8 cellular contexts compared by ENCODE assay signal in the genomic region with DNA sequence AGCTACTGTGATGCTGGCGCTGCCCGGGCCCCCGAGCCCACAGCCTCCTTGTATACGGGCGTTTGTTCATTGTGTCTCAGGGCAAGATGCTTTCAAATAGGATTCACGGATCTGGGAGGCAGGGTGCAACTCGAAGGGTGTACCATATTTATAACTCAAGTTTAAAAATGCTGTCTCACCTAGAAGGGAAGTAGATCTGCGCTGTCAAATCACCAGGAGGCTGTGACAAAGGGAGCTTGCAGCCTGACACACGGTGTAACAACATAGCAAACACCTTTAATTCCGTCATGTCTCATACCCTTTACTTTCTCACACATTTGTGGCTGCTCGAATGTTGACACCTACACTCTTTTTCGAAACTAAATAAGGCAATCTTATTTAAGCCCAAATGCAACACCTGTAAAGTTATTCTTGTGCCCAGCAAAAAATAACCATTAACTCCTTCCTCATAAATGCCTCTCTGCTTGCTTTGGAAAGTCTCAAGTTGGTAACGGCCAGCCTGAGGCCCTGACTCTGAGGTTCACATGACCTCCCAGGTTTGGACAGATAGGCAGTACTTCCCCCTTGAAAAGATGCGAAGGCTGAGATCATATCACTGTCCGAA. TPM values are rescaled to one million over a fixed set of nuclear protein-coding genes. Genes with fewer than 3 reads are reported as not detected.
DNase-seq lines count a peak whose midpoint lies in the region; ATAC-seq, FAIRE-seq and TF ChIP-seq lines count a peak whose summit lies in the region.

No MANE protein-coding gene starts in this region.

- no peak for FAIRE-seq in frontal cortex (lab: Jason Lieb, UNC)

- no peak for DNase-seq in activated T-cell treated with anti-CD3 and anti-CD28 coated beads, Interleukin-2, amount 50 U/mL, for 4 hours
- DNase-seq in activated T-cell treated with anti-CD3 and anti-CD28 coated beads, Interleukin-2, amount 50 U/mL, for 1 hour, result no peak
- DNase-seq in brain microvascular endothelial cell (no peak), midbrain (lab: John Stamatoyannopoulos, UW) (peak; percentile 83), type B pancreatic cell (ENCODE audit: extremely low spot score, unreplicated experiment) (no peak), frontal cortex (ENCODE audit: low spot score in 2 of 2) (no peak), cerebellar cortex (ENCODE audit: low spot score) (no peak)

- ATAC-seq in activated T-cell treated with anti-CD3 and anti-CD28 coated beads, Interleukin-2, amount 50 U/mL, for 4 hours, result no peak
- ATAC-seq in HG03139 (IDR thresholded peaks at IDR 0.05; ENCODE audit: unreplicated experiment), result no peak

- H3K27ac Mint-ChIP-seq in type B pancreatic cell, result peak overlapping the region; percentile 22

- in situ Hi-C loops in brain microvascular endothelial cell (cut with HindIII; ENCODE audit: low pct_ligation_motif_present, low sequenced_read_pairs), result loop anchor here (25.0 kb wide), 1 partner anchor 1254 kb away; no protein-coding TSS in a partner anchor

- H3K4me3 Mint-ChIP-seq in activated T-cell treated with anti-CD3 and anti-CD28 coated beads, Interleukin-2, amount 50 U/mL, for 4 hours, result peak overlapping the region; percentile 7
- H3K4me3 Mint-ChIP-seq in type B pancreatic cell, result peak overlapping the region; percentile 19

- TF ChIP-seq CTCF in brain microvascular endothelial cell (IDR thresholded peaks at IDR 0.05; ENCODE audit: low read depth, low read length, missing control alignments), result no peak
- no peak for TF ChIP-seq CTCF in type B pancreatic cell (conservative IDR thresholded peaks at IDR 0.05)

- H3K36me3 Mint-ChIP-seq in activated T-cell treated with anti-CD3 and anti-CD28 coated beads, Interleukin-2, amount 50 U/mL, for 4 hours (ENCODE audit: insufficient read depth), result peaks cover under 1% of the 10 kb centered on the region
- H3K36me3 Mint-ChIP-seq in type B pancreatic cell, result peaks cover 3% of the 10 kb centered on the region

- H3K9me3 Mint-ChIP-seq in activated T-cell treated with anti-CD3 and anti-CD28 coated beads, Interleukin-2, amount 50 U/mL, for 4 hours, result no peaks in the 10 kb centered on the region
- H3K9me3 Mint-ChIP-seq in type B pancreatic cell, result no peaks in the 10 kb centered on the region

- peaks cover 11% of the 10 kb centered on the region for H3K36me3 ChIP-seq in brain microvascular endothelial cell (replicated peaks)

- H3K27ac ChIP-seq in brain microvascular endothelial cell, result peak overlapping the region; percentile 99

- no peak overlapping the region for H3K4me3 ChIP-seq in brain microvascular endothelial cell (ENCODE audit: low read depth, low read length)

- peaks cover 31% of the 10 kb centered on the region for H3K27me3 Mint-ChIP-seq in activated T-cell treated with anti-CD3 and anti-CD28 coated beads, Interleukin-2, amount 50 U/mL, for 4 hours (ENCODE audit: low read depth)
- peaks cover 90% of the 10 kb centered on the region for H3K27me3 Mint-ChIP-seq in type B pancreatic cell

- peaks cover 63% of the 10 kb centered on the region for H3K4me1 Mint-ChIP-seq in activated T-cell treated with anti-CD3 and anti-CD28 coated beads, Interleukin-2, amount 50 U/mL, for 4 hours (ENCODE audit: low read depth)
- H3K4me1 Mint-ChIP-seq in type B pancreatic cell (ENCODE audit: unreplicated experiment), result peaks cover 68% of the 10 kb centered on the region

- H3K27me3 ChIP-seq in brain microvascular endothelial cell (replicated peaks), result no peaks in the 10 kb centered on the region

RNA-seq across cellular contexts. Expression of gene ZEB2, which starts 11.7 kb away (rescaled TPM):
- 10 to 100 TPM; 14.4 to 35.9 (median 25.1) TPM for total RNA-seq in activated T-cell treated with anti-CD3 and anti-CD28 coated beads, Interleukin-2, amount 50 U/mL, for 4 hours
- 8.3 and 88.5 TPM in 2 replicates for total RNA-seq in type B pancreatic cell (ENCODE audit: low replicate concordance)
- total RNA-seq in frontal cortex, result 267 TPM
